In the genomic region with DNA sequence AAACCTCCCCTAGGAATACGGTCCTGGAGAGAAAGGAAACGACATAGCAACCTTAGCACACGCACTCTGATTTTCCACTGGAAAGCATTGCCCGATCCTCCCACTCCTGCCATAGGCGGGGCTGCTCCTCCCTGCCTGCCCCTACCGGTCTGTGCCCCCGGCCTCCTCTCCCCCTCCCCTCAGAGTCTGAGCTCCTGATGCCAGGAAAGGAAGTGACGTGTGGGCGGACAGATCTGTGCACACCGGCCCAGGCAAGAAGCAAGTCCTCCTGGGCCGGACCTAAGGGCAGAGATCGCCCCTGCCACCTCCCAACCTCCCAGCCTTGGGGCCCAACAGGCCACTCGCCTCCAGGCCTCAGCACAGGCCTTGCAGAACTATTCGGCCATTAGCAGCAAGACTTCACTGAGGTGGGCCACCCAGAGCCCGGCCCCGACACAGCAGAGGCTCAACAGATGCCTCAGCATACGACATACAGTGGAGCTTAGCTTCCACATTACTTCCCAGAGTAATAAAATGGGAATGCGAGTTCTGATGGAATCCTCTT, we compare ENCODE assay signal across 1 cellular context.
A peak's percentile ranks its signal among the peaks of the same experiment; 100 is the strongest.
TF ChIP-seq lines count a peak whose summit lies in the region.

No MANE protein-coding gene starts in this region.

TF ChIP-seq in HepG2, 621 proteins besides CTCF, POLR2A, EP300 and RAD21 (continued from another document and continues in another):
- TF ChIP-seq, protein P1, sequence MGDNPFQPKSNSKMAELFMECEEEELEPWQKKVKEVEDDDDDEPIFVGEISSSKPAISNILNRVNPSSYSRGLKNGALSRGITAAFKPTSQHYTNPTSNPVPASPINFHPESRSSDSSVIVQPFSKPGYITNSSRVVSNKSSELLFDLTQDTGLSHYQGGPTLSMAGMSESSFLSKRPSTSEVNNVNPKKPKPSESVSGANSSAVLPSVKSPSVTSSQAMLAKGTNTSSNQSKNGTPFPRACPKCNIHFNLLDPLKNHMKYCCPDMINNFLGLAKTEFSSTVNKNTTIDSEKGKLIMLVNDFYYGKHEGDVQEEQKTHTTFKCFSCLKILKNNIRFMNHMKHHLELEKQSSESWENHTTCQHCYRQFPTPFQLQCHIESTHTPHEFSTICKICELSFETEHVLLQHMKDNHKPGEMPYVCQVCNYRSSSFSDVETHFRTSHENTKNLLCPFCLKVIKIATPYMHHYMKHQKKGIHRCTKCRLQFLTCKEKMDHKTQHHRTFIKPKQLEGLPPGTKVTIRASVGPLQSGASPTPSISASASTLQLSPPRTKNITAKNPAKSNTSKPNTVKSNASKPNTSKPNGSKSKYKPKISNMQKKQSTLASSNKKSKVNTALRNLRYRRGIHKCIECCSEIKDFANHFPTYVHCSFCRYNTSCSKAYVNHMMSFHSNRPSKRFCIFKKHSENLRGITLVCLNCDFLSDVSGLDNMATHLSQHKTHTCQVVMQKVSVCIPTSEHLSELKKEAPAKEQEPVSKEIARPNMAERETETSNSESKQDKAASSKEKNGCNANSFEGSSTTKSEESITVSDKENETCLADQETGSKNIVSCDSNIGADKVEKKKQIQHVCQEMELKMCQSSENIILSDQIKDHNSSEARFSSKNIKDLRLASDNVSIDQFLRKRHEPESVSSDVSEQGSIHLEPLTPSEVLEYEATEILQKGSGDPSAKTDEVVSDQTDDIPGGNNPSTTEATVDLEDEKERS (CRISPR knock-in tag; IDR thresholded peaks at IDR 0.05), result no peak
- TF ChIP-seq ZNF850 (CRISPR knock-in tag; conservative IDR thresholded peaks at IDR 0.05), result no peak
- peak; percentile 82 for TF ChIP-seq TARDBP (CRISPR knock-in tag; IDR thresholded peaks at IDR 0.05)
- TF ChIP-seq ZNF17 (CRISPR knock-in tag; IDR thresholded peaks at IDR 0.05), result no peak
- TF ChIP-seq, protein P2, sequence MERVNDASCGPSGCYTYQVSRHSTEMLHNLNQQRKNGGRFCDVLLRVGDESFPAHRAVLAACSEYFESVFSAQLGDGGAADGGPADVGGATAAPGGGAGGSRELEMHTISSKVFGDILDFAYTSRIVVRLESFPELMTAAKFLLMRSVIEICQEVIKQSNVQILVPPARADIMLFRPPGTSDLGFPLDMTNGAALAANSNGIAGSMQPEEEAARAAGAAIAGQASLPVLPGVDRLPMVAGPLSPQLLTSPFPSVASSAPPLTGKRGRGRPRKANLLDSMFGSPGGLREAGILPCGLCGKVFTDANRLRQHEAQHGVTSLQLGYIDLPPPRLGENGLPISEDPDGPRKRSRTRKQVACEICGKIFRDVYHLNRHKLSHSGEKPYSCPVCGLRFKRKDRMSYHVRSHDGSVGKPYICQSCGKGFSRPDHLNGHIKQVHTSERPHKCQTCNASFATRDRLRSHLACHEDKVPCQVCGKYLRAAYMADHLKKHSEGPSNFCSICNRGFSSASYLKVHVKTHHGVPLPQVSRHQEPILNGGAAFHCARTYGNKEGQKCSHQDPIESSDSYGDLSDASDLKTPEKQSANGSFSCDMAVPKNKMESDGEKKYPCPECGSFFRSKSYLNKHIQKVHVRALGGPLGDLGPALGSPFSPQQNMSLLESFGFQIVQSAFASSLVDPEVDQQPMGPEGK (CRISPR knock-in tag; IDR thresholded peaks at IDR 0.05), result peak; percentile 83
- no peak for TF ChIP-seq ZNF839 (CRISPR knock-in tag; IDR thresholded peaks at IDR 0.05; ENCODE audit: borderline replicate concordance)
- no peak for TF ChIP-seq ZNF737 (CRISPR knock-in tag; IDR thresholded peaks at IDR 0.05; ENCODE audit: borderline replicate concordance)
- TF ChIP-seq, protein P3, sequence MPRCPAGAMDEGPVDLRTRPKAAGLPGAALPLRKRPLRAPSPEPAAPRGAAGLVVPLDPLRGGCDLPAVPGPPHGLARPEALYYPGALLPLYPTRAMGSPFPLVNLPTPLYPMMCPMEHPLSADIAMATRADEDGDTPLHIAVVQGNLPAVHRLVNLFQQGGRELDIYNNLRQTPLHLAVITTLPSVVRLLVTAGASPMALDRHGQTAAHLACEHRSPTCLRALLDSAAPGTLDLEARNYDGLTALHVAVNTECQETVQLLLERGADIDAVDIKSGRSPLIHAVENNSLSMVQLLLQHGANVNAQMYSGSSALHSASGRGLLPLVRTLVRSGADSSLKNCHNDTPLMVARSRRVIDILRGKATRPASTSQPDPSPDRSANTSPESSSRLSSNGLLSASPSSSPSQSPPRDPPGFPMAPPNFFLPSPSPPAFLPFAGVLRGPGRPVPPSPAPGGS (CRISPR knock-in tag; IDR thresholded peaks at IDR 0.05), result no peak
- TF ChIP-seq, protein P4, sequence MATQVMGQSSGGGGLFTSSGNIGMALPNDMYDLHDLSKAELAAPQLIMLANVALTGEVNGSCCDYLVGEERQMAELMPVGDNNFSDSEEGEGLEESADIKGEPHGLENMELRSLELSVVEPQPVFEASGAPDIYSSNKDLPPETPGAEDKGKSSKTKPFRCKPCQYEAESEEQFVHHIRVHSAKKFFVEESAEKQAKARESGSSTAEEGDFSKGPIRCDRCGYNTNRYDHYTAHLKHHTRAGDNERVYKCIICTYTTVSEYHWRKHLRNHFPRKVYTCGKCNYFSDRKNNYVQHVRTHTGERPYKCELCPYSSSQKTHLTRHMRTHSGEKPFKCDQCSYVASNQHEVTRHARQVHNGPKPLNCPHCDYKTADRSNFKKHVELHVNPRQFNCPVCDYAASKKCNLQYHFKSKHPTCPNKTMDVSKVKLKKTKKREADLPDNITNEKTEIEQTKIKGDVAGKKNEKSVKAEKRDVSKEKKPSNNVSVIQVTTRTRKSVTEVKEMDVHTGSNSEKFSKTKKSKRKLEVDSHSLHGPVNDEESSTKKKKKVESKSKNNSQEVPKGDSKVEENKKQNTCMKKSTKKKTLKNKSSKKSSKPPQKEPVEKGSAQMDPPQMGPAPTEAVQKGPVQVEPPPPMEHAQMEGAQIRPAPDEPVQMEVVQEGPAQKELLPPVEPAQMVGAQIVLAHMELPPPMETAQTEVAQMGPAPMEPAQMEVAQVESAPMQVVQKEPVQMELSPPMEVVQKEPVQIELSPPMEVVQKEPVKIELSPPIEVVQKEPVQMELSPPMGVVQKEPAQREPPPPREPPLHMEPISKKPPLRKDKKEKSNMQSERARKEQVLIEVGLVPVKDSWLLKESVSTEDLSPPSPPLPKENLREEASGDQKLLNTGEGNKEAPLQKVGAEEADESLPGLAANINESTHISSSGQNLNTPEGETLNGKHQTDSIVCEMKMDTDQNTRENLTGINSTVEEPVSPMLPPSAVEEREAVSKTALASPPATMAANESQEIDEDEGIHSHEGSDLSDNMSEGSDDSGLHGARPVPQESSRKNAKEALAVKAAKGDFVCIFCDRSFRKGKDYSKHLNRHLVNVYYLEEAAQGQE (IDR thresholded peaks at IDR 0.05; ENCODE audit: borderline replicate concordance in 1 of 2, low read depth in 1 of 2, low read length in 2 of 2), result no peak
- TF ChIP-seq, protein P5, sequence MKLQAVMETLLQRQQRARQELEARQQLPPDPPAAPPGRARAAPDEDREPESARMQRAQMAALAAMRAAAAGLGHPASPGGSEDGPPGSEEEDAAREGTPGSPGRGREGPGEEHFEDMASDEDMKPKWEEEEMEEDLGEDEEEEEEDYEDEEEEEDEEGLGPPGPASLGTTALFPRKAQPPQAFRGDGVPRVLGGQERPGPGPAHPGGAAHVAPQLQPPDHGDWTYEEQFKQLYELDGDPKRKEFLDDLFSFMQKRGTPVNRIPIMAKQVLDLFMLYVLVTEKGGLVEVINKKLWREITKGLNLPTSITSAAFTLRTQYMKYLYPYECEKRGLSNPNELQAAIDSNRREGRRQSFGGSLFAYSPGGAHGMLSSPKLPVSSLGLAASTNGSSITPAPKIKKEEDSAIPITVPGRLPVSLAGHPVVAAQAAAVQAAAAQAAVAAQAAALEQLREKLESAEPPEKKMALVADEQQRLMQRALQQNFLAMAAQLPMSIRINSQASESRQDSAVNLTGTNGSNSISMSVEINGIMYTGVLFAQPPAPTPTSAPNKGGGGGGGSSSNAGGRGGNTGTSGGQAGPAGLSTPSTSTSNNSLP (IDR thresholded peaks at IDR 0.05; ENCODE audit: low read depth, low read length), result no peak
- TF ChIP-seq, protein P6, sequence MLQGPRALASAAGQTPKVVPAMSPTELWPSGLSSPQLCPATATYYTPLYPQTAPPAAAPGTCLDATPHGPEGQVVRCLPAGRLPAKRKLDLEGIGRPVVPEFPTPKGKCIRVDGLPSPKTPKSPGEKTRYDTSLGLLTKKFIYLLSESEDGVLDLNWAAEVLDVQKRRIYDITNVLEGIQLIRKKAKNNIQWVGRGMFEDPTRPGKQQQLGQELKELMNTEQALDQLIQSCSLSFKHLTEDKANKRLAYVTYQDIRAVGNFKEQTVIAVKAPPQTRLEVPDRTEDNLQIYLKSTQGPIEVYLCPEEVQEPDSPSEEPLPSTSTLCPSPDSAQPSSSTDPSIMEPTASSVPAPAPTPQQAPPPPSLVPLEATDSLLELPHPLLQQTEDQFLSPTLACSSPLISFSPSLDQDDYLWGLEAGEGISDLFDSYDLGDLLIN (CRISPR knock-in tag; IDR thresholded peaks at IDR 0.05; ENCODE audit: borderline replicate concordance), result no peak
- TF ChIP-seq KAT8 (CRISPR knock-in tag; IDR thresholded peaks at IDR 0.05), result peak; percentile 48; the same call in 1 of the 2 replicates
- TF ChIP-seq ZFP37 (CRISPR knock-in tag; IDR thresholded peaks at IDR 0.05; ENCODE audit: borderline replicate concordance), result no peak
- TF ChIP-seq ZNF562 (CRISPR knock-in tag; IDR thresholded peaks at IDR 0.05; ENCODE audit: borderline replicate concordance), result no peak
- TF ChIP-seq ZSCAN31 (CRISPR knock-in tag; IDR thresholded peaks at IDR 0.05; ENCODE audit: low read depth), result peak; percentile 31; the same call in 1 of the 2 replicates
- TF ChIP-seq KDM1A (CRISPR knock-in tag; IDR thresholded peaks at IDR 0.05), result no peak
- TF ChIP-seq EZH2 (conservative IDR thresholded peaks at IDR 0.05; ENCODE audit: low read depth, low read length), result no peak
- TF ChIP-seq, protein P7, sequence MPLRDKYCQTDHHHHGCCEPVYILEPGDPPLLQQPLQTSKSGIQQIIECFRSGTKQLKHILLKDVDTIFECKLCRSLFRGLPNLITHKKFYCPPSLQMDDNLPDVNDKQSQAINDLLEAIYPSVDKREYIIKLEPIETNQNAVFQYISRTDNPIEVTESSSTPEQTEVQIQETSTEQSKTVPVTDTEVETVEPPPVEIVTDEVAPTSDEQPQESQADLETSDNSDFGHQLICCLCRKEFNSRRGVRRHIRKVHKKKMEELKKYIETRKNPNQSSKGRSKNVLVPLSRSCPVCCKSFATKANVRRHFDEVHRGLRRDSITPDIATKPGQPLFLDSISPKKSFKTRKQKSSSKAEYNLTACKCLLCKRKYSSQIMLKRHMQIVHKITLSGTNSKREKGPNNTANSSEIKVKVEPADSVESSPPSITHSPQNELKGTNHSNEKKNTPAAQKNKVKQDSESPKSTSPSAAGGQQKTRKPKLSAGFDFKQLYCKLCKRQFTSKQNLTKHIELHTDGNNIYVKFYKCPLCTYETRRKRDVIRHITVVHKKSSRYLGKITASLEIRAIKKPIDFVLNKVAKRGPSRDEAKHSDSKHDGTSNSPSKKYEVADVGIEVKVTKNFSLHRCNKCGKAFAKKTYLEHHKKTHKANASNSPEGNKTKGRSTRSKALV (CRISPR knock-in tag; IDR thresholded peaks at IDR 0.05), result no peak
- no peak; the same call in 1 of the 2 replicates for TF ChIP-seq STAG1 (CRISPR knock-in tag; IDR thresholded peaks at IDR 0.05)
- no peak for TF ChIP-seq ZNF501 (CRISPR knock-in tag; IDR thresholded peaks at IDR 0.05)
- TF ChIP-seq, protein P8, sequence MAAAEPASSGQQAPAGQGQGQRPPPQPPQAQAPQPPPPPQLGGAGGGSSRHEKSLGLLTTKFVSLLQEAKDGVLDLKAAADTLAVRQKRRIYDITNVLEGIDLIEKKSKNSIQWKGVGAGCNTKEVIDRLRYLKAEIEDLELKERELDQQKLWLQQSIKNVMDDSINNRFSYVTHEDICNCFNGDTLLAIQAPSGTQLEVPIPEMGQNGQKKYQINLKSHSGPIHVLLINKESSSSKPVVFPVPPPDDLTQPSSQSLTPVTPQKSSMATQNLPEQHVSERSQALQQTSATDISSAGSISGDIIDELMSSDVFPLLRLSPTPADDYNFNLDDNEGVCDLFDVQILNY (CRISPR knock-in tag; conservative IDR thresholded peaks at IDR 0.05), result no peak
- TF ChIP-seq TBX3 (IDR thresholded peaks at IDR 0.05; ENCODE audit: borderline replicate concordance), result peak; percentile 41; the same call in 1 of the 2 replicates
- TF ChIP-seq ZNF724P (CRISPR knock-in tag; IDR thresholded peaks at IDR 0.05; ENCODE audit: borderline replicate concordance), result no peak
- TF ChIP-seq ZNF44 (CRISPR knock-in tag; IDR thresholded peaks at IDR 0.05), result no peak
- peak; percentile 68 for TF ChIP-seq SAP130 (CRISPR knock-in tag; IDR thresholded peaks at IDR 0.05; ENCODE audit: low read depth)
